ENCODE assay signal across 12 cellular contexts in the genomic region with DNA sequence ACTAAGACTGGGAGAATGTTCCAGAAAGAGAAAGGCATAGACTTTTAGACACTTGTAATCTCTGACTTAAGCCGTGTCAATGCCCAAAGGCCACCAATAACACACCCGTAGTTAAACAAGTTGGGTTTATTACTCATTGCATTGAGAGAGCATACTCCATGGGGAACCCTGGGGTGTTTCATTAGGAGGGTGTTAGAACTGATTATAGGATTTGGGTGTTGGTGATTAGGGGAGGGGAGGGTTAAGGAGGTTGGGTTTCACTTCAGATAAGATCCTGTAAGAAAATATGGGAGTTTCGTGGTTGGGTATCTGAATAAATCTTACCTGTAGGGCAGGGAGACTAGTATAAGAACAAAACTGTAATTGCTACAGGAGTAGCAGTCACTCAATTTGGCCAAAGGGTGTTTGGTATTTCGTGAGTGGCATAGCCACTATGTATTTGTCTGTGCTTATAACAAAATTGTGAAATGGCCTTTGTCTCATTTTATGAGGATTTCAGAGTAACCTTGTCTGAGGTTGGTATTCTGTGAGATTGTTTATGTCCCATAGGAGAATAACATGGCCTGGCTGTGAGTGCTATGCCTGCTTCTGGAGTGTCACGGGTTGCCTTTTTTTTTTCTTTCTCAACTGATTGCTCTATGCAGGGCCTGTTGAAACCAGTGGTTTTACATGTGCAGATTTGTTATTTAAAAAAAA. TPM values are rescaled to one million over a fixed set of nuclear protein-coding genes. Genes with fewer than 3 reads are reported as not detected.
DNase-seq lines count a peak whose midpoint lies in the region; ATAC-seq, FAIRE-seq and TF ChIP-seq lines count a peak whose summit lies in the region.
"Had no signal": no experiment of that assay in that cellular context is flagged by ENCODE, and none has a peak within 500 bp of the region (broad histone marks: within the 10 kb centered on the region; RNA-seq: fewer than 3 reads in every experiment).

No MANE protein-coding gene starts in this region.

- peaks cover 6% of the 10 kb centered on the region for H3K36me3 Mint-ChIP-seq in activated naive CD4-positive, alpha-beta T cell treated with anti-CD3 and anti-CD28 coated beads, Interleukin-2, amount 10 ng/mL, durations not matched to agents 7 days and 5 days

- intact Hi-C loops in thyroid gland (cut with DNase I) = loop anchor here (10.0 kb wide), 1 partner anchor 72 kb away; no protein-coding TSS in a partner anchor

- WGBS in hepatocyte (ENCODE audit: low lambda C conversion rate, missing lambda C conversion rate) = 28% methylated on average over 5 of the region's 5 CpGs
- WGBS in thyroid gland, 2 donors = 70 to 79% methylated on average over 5 of the region's 5 CpGs

- no peak overlapping the region for H2AFZ ChIP-seq in hepatocyte

- peaks cover 72% of the 10 kb centered on the region for H3K79me2 ChIP-seq in hepatocyte

- ATAC-seq in GM21390 (IDR thresholded peaks at IDR 0.05; ENCODE audit: unreplicated experiment) = no peak
- no peak for ATAC-seq in GM21515 (IDR thresholded peaks at IDR 0.05; ENCODE audit: unreplicated experiment)
- ATAC-seq: heart right ventricle had no signal

- TF ChIP-seq POLR2A in thyroid gland (IDR thresholded peaks at IDR 0.05) = no peak

- CTCF ChIA-PET in activated naive CD4-positive, alpha-beta T cell treated with anti-CD3 and anti-CD28 coated beads, Interleukin-2, amount 10 ng/mL, durations not matched to agents 7 days and 5 days (lab: Charles Lee) = no interaction called here

- H3K9me3 Mint-ChIP-seq in activated naive CD4-positive, alpha-beta T cell treated with anti-CD3 and anti-CD28 coated beads, Interleukin-2, amount 10 ng/mL, durations not matched to agents 7 days and 5 days = no peaks in the 10 kb centered on the region
- H3K9me3 Mint-ChIP-seq: activated CD4-positive, alpha-beta memory T cell treated with anti-CD3 and anti-CD28 coated beads, Interleukin-2, amount 10 ng/mL, durations not matched to agents 7 days and 5 days; central memory CD8-positive, alpha-beta T cell had no signal

- 0 out of 2 replicates have a peak overlapping the region, but pooled peaks have one; percentile 18 for H3K27ac ChIP-seq in SJSA1
- H3K27ac ChIP-seq in hepatocyte = peak overlapping the region; percentile 95
- peak overlapping the region; percentile 11 to 45 (median 31) for H3K27ac ChIP-seq in thyroid gland
- H3K27ac ChIP-seq: heart right ventricle, neutrophil had no signal

- H3K4me2 ChIP-seq in hepatocyte = peak overlapping the region; percentile 92

- no peak overlapping the region for H3K27ac Mint-ChIP-seq in activated naive CD4-positive, alpha-beta T cell treated with anti-CD3 and anti-CD28 coated beads, Interleukin-2, amount 10 ng/mL, durations not matched to agents 7 days and 5 days
- H3K27ac Mint-ChIP-seq: activated CD4-positive, alpha-beta memory T cell treated with anti-CD3 and anti-CD28 coated beads, Interleukin-2, amount 10 ng/mL, durations not matched to agents 7 days and 5 days had no signal

- H3K36me3 ChIP-seq in SJSA1 = peaks cover 29% of the 10 kb centered on the region
- no peaks in the 10 kb centered on the region for H3K36me3 ChIP-seq in hepatocyte (replicated peaks; ENCODE audit: insufficient read depth, low read depth)
- no peaks in the 10 kb centered on the region for H3K36me3 ChIP-seq in thyroid gland
- H3K36me3 ChIP-seq: neutrophil had no signal

- FAIRE-seq in GM19239 (lab: Jason Lieb, UNC) = no peak

- H3K27me3 Mint-ChIP-seq in activated naive CD4-positive, alpha-beta T cell treated with anti-CD3 and anti-CD28 coated beads, Interleukin-2, amount 10 ng/mL, durations not matched to agents 7 days and 5 days = no peaks in the 10 kb centered on the region
- H3K27me3 Mint-ChIP-seq: activated CD4-positive, alpha-beta memory T cell treated with anti-CD3 and anti-CD28 coated beads, Interleukin-2, amount 10 ng/mL, durations not matched to agents 7 days and 5 days; central memory CD8-positive, alpha-beta T cell had no signal

- H3K9me2 ChIP-seq in hepatocyte (replicated peaks; ENCODE audit: insufficient read depth) = no peaks in the 10 kb centered on the region

- DNase-seq in activated naive CD4-positive, alpha-beta T cell treated with anti-CD3 and anti-CD28 coated beads, Interleukin-2, amount 10 ng/mL, durations not matched to agents 7 days and 5 days = no peak
- DNase-seq in activated naive CD4-positive, alpha-beta T cell treated with anti-CD3 and anti-CD28 coated beads, Interleukin-2, amount 50 U/mL, for 16 hours = no peak
- no peak for DNase-seq in SJSA1 (ENCODE audit: low read depth in 1 of 2, low spot score in 2 of 2)
- DNase-seq in hepatocyte (ENCODE audit: low spot score) = peak; percentile 36
- DNase-seq in thyroid gland = no peak
- DNase-seq in GM19239 (ENCODE audit: insufficient read length, low spot score) = no peak
- DNase-seq: activated CD4-positive, alpha-beta memory T cell treated with anti-CD3 and anti-CD28 coated beads, Interleukin-2, amount 10 ng/mL, durations not matched to agents 7 days and 5 days; heart right ventricle had no signal

- H3K9me3 ChIP-seq in SJSA1 (replicated peaks) (no peaks in the 10 kb centered on the region), hepatocyte (ENCODE audit: low read depth) (no peaks in the 10 kb centered on the region), thyroid gland (no peaks in the 10 kb centered on the region)
- H3K9me3 ChIP-seq: heart right ventricle, neutrophil had no signal

- H3K4me3 ChIP-seq in SJSA1 (no peak overlapping the region), hepatocyte (no peak overlapping the region), thyroid gland (replicated peaks in 1 of 3) (no peak overlapping the region)
- H3K4me3 ChIP-seq: heart right ventricle had no signal

- peak overlapping the region; percentile 9 for H3K4me3 Mint-ChIP-seq in activated naive CD4-positive, alpha-beta T cell treated with anti-CD3 and anti-CD28 coated beads, Interleukin-2, amount 10 ng/mL, durations not matched to agents 7 days and 5 days

- TF ChIP-seq CTCF in hepatocyte (IDR thresholded peaks at IDR 0.05; ENCODE audit: poor library complexity) (no peak), thyroid gland (IDR thresholded peaks at IDR 0.05) (no peak)

- peaks cover 37% of the 10 kb centered on the region for H3K4me1 Mint-ChIP-seq in activated naive CD4-positive, alpha-beta T cell treated with anti-CD3 and anti-CD28 coated beads, Interleukin-2, amount 10 ng/mL, durations not matched to agents 7 days and 5 days

- H3K4me1 ChIP-seq in SJSA1 (replicated peaks) = peaks cover 34% of the 10 kb centered on the region
- H3K4me1 ChIP-seq in hepatocyte (ENCODE audit: insufficient read depth) = peaks cover 33% of the 10 kb centered on the region
- H3K4me1 ChIP-seq in thyroid gland = peaks cover 9 to 17% of the 10 kb centered on the region in 2 donors

- H3K27me3 ChIP-seq in SJSA1 (replicated peaks) (no peaks in the 10 kb centered on the region), hepatocyte (no peaks in the 10 kb centered on the region), thyroid gland (no peaks in the 10 kb centered on the region)
- H3K27me3 ChIP-seq: heart right ventricle, neutrophil had no signal

- peaks cover 30% of the 10 kb centered on the region for H4K20me1 ChIP-seq in hepatocyte (ENCODE audit: insufficient read depth, poor library complexity, severe bottlenecking)

RNA-seq across cellular contexts. Expression of a gene that starts 2.9 kb away (rescaled TPM):
- 146 and 177 TPM in 2 replicates for total RNA-seq in SJSA1 (2014; rRNA removed; shearing (Covaris generic))
- total RNA-seq in hepatocyte (156 and 171 TPM in 2 replicates), thyroid gland (100 to 1,000 TPM; 103 to 172 (median 128) TPM)
- polyA plus RNA-seq in hepatocyte = 123 and 127 TPM in 2 replicates

RNA-seq across cellular contexts. Expression of a gene that starts 15.7 kb away (rescaled TPM):
- total RNA-seq in SJSA1 (2014; rRNA removed; shearing (Covaris generic)) = 40.4 and 53.2 TPM in 2 replicates
- 17.5 and 25.3 TPM in 2 replicates for total RNA-seq in hepatocyte
- 14.7 and 23.3 TPM in 2 replicates for polyA plus RNA-seq in hepatocyte
- 10 to 100 TPM; 44.8 to 53.5 (median 52.3) TPM for total RNA-seq in thyroid gland

Comparison
In these comparisons a context has a peak if more than half of its experiments do, and no peak if none do; other contexts are left out.
1. H3K27ac ChIP-seq: peak in every context shown above with its lines; median percentile 95 in hepatocyte; 31 in thyroid gland; 18 in SJSA1.